10 cellular contexts compared by ENCODE assay signal in the genomic region with DNA sequence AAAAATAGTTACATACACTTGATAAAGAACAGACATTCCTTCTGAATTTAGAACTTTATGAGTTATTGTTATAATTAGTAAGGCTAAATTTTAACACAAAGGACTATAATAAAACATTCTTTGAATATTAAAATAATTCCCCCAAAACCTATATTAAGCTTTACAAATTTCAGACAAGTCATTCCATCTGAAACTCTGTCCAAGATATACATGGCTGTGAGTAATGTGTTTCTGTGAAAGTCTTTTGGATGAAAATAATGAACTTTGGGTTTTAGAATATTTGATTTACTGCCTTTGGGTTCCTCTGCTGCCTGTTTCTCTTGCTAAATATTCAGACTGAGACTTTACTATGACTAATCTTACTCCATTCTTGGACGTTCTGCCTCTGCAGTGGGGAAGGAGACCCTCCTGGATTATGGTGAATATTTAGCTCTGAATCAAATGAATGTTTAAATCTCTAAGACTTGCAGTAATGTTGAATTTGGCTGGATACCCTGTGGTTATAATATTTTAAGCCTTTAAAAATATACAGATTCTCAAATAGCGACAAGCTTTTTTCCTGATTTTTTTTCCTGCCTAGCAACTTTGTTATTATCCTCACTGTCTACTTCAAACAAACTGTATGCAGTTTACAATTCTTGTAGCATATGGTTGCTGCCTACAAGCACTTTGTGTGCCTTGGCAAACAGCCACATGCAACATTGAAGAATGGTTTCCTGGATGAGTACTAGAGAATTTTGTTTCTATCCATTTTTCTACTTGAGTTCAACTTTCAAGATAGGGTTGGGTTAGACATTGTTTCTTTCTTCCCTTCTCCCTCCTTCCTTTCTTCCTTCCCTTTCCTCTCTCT. TPM values are rescaled to one million over a fixed set of nuclear protein-coding genes. Genes with fewer than 3 reads are reported as not detected.
DNase-seq lines count a peak whose midpoint lies in the region; ATAC-seq and TF ChIP-seq lines count a peak whose summit lies in the region.
"Had no signal": no experiment of that assay in that cellular context is flagged by ENCODE, and none has a peak within 500 bp of the region (broad histone marks: within the 10 kb centered on the region; RNA-seq: fewer than 3 reads in every experiment).

No MANE protein-coding gene starts in this region.

- DNase-seq in Right ventricle myocardium superior (no peak), cardiac septum (ENCODE audit: low spot score) (no peak), SHP77 treated with DMSO at 0.1 percent for 48 hours (lab: John Stamatoyannopoulos, UW) (peak; percentile 56), uterus (no peak), GM10248 (ENCODE audit: extremely low spot score) (no peak), T-helper 1 cell (no peak)
- DNase-seq: activated effector memory CD4-positive, alpha-beta T cell treated with Interleukin-2 at 50 U/mL for 16 hours had no signal

- H3K4me3 ChIP-seq in gastroesophageal sphincter = no peak overlapping the region
- H3K4me3 ChIP-seq in uterus = no peak overlapping the region

- ATAC-seq in Right ventricle myocardium superior (ENCODE audit: poor library complexity) = peak; percentile 28
- ATAC-seq in gastroesophageal sphincter = no peak
- ATAC-seq in HG02610 (IDR thresholded peaks at IDR 0.05; ENCODE audit: unreplicated experiment) = no peak

- CTCF ChIA-PET in GM10248 (lab: Yijun Ruan, JAX) = interaction anchor here (0.9 to 3.0 kb wide), 4 partner anchors 10 to 22 kb away, joined by 3 to 15 read pairs (median 4); no protein-coding TSS in a partner anchor

- no peak for TF ChIP-seq CTCF in gastroesophageal sphincter (IDR thresholded peaks at IDR 0.05)
- no peak for TF ChIP-seq CTCF in uterus (IDR thresholded peaks at IDR 0.05)
- no peak for TF ChIP-seq CTCF in GM10248 (IDR thresholded peaks at IDR 0.05; ENCODE audit: control extremely low read depth, extremely low read depth, low read depth, missing control alignments)

- TF ChIP-seq EP300 in gastroesophageal sphincter (IDR thresholded peaks at IDR 0.05) = no peak

- 8 to 28% methylated on average over 2 of the region's 2 CpGs for WGBS in gastroesophageal sphincter (ENCODE audit: low coverage in 1 of 2), 2 donors

- H3K36me3 ChIP-seq in gastroesophageal sphincter (no peaks in the 10 kb centered on the region), uterus (no peaks in the 10 kb centered on the region)

- no peaks in the 10 kb centered on the region for H3K27me3 ChIP-seq in gastroesophageal sphincter
- H3K27me3 ChIP-seq in uterus = no peaks in the 10 kb centered on the region

- intact Hi-C loops in Right ventricle myocardium superior (cut with DNase I) (no loop called here), cardiac septum (cut with DNase I) (no loop called here), uterus (cut with DNase I; ENCODE audit: low total_unique reads) (no loop called here)

- POLR2A ChIA-PET in GM10248 (lab: Yijun Ruan, JAX) = interaction anchor here (0.8 kb wide), 1 partner anchor 132 kb away, joined by 5 read pairs; no protein-coding TSS in a partner anchor

- H3K9me3 ChIP-seq in gastroesophageal sphincter (no peaks in the 10 kb centered on the region), uterus (no peaks in the 10 kb centered on the region)

- H3K27ac ChIP-seq in gastroesophageal sphincter = peak overlapping the region in 3 of 4 donors; percentile 34 to 49 (median 48)
- H3K27ac ChIP-seq in uterus = peak overlapping the region; percentile 29 to 38
- H3K27ac ChIP-seq: RWPE1 had no signal

- TF ChIP-seq POLR2A in gastroesophageal sphincter (IDR thresholded peaks at IDR 0.05) = no peak
- no peak for TF ChIP-seq POLR2A in uterus (IDR thresholded peaks at IDR 0.05)

- H3K4me1 ChIP-seq in gastroesophageal sphincter = peaks cover 3 to 28% (median 4%) of the 10 kb centered on the region in 3 donors
- H3K4me1 ChIP-seq in uterus = peaks cover 0 to 9% of the 10 kb centered on the region in 2 donors

RNA-seq across cellular contexts. Expression of gene TXLNB, which starts 51.4 kb away (rescaled TPM):
- total RNA-seq in Right ventricle myocardium superior (125 TPM), cardiac septum (135 TPM), gastroesophageal sphincter (1 to 10 TPM in 3 of 4 donors, under 1 TPM in 1; 0.67 to 5.4 (median 2.6) TPM), uterus (1 to 10 TPM in 3 of 4 donors, under 1 TPM in 1; 0.26 to 2.5 (median 1.9) TPM)

Comparison
In these comparisons a context has a peak if more than half of its experiments do, and no peak if none do; other contexts are left out.
1. RNA of gene TXLNB, which starts 51.4 kb away (total RNA-seq): 135 TPM in cardiac septum (single experiment) and 125 TPM in Right ventricle myocardium superior (single experiment); 0.67 to 5.4 TPM in gastroesophageal sphincter and 0.26 to 2.5 TPM in uterus; every median in the first group is over 10 times any median in the second.